ENCODE assay signal across 8 cellular contexts in the genomic region with DNA sequence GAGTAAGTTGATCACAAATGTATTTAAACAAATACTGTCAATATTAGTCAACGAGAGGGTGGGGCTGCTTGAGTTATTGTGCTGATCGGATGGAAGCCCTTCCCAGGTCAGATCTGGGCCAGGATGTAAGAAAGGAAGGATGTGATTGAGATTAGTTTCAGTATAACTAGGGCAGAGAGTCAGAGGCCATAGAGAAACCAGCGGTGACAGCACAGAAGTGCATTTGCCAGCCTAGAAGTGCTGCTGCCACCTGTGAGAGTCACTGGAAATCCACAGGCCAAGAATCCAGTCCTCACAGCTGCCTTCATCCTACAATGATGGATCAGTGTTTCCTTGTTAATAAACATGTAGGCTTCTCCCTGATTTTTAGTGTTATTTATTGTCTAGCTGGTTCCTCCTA. TPM values are rescaled to one million over a fixed set of nuclear protein-coding genes. Genes with fewer than 3 reads are reported as not detected.
DNase-seq lines count a peak whose midpoint lies in the region; ATAC-seq and TF ChIP-seq lines count a peak whose summit lies in the region.

No MANE protein-coding gene starts in this region.

- ATAC-seq in heart left ventricle (peak; percentile 81 to 94 (median 82)), GM18907 (IDR thresholded peaks at IDR 0.05; ENCODE audit: unreplicated experiment) (no peak)

- H4K20me1 ChIP-seq in OCI-LY7 (ENCODE audit: insufficient read depth, low read length): no peaks in the 10 kb centered on the region

- H3K4me3 ChIP-seq in GM12865 (ENCODE audit: low read depth, low read length): no peak overlapping the region
- H3K4me3 ChIP-seq in heart left ventricle: no peak overlapping the region
- H3K4me3 ChIP-seq in sigmoid colon: no peak overlapping the region
- H3K4me3 ChIP-seq in OCI-LY7 (ENCODE audit: low read depth, low read length, poor library complexity, severe bottlenecking): no peak overlapping the region

- DNase-seq in GM12865 (ENCODE audit: low read depth): peak; percentile 47
- DNase-seq in NCI-H69 (lab: John Stamatoyannopoulos, UW): peak; percentile 8
- peak in 3 of 5 donors; percentile 18 to 31 (median 29) for DNase-seq in heart left ventricle
- DNase-seq in sigmoid colon: no peak
- DNase-seq in activated effector memory CD4-positive, alpha-beta T cell treated with Interleukin-2 at 50 U/mL for 16 hours: no peak
- no peak for DNase-seq in OCI-LY7 (ENCODE audit: low spot score)
- no peak for DNase-seq in cortex of kidney (lab: John Stamatoyannopoulos, UW)

- no peak for TF ChIP-seq CTCF in GM12865 (IDR thresholded peaks at IDR 0.05; ENCODE audit: insufficient read depth, low read depth, low read length, missing control alignments)
- no peak for TF ChIP-seq CTCF in heart left ventricle (IDR thresholded peaks at IDR 0.05)
- no peak for TF ChIP-seq CTCF in sigmoid colon (IDR thresholded peaks at IDR 0.05)
- no peak for TF ChIP-seq CTCF in OCI-LY7 (conservative IDR thresholded peaks at IDR 0.05; ENCODE audit: low read length)

- H3K9me3 ChIP-seq in heart left ventricle (no peaks in the 10 kb centered on the region), sigmoid colon (no peaks in the 10 kb centered on the region), OCI-LY7 (ENCODE audit: low read length) (no peaks in the 10 kb centered on the region)

- no peak overlapping the region for H3K4me2 ChIP-seq in OCI-LY7 (ENCODE audit: low read length)

- BruUV-seq in OCI-LY7 (replicated peaks; lab: Mats Ljungman, UMichigan): no TSS peak

- POLR2A ChIA-PET in OCI-LY7 (lab: Charles Lee): no interaction called here

- H3K4me1 ChIP-seq in heart left ventricle: peaks cover 0 to 15% (median 8%) of the 10 kb centered on the region in 12 donors
- peaks cover 0 to 11% (median 5%) of the 10 kb centered on the region in 4 donors for H3K4me1 ChIP-seq in sigmoid colon
- H3K4me1 ChIP-seq in OCI-LY7 (ENCODE audit: insufficient read depth, low read length, poor library complexity, severe bottlenecking): no peaks in the 10 kb centered on the region

- no peaks in the 10 kb centered on the region for H3K27me3 ChIP-seq in heart left ventricle
- H3K27me3 ChIP-seq in sigmoid colon: no peaks in the 10 kb centered on the region

- no peaks in the 10 kb centered on the region for H3K79me2 ChIP-seq in OCI-LY7 (ENCODE audit: insufficient read depth, low read depth, low read length)

- H3K9me2 ChIP-seq in OCI-LY7 (ENCODE audit: insufficient read depth, low read length): no peaks in the 10 kb centered on the region

- CTCF ChIA-PET in OCI-LY7 (lab: Charles Lee; ENCODE audit: unreplicated experiment): no interaction called here

- H3K36me3 ChIP-seq in heart left ventricle: no peaks in the 10 kb centered on the region
- H3K36me3 ChIP-seq in sigmoid colon: no peaks in the 10 kb centered on the region
- H3K36me3 ChIP-seq in OCI-LY7 (ENCODE audit: insufficient read depth, low read length): no peaks in the 10 kb centered on the region

- H2AFZ ChIP-seq in OCI-LY7 (ENCODE audit: low read length): no peak overlapping the region

- TF ChIP-seq POLR2A in heart left ventricle (IDR thresholded peaks at IDR 0.05): peak in 1 of 2 donors; percentile 14
- no peak for TF ChIP-seq POLR2A in sigmoid colon (IDR thresholded peaks at IDR 0.05)

- no peak for TF ChIP-seq EP300 in sigmoid colon (IDR thresholded peaks at IDR 0.05)

- peak overlapping the region; percentile 3 to 81 (median 60) for H3K27ac ChIP-seq in heart left ventricle
- peak overlapping the region; percentile 24 to 52 (median 40) for H3K27ac ChIP-seq in sigmoid colon
- H3K27ac ChIP-seq in OCI-LY7 (ENCODE audit: low read depth, low read length, poor library complexity, severe bottlenecking): no peak overlapping the region

- 42 to 63% (median 56%) methylated on average over 3 of the region's 3 CpGs for WGBS in heart left ventricle, 4 donors
- 49 to 65% methylated on average over 3 of the region's 3 CpGs for WGBS in sigmoid colon, 2 donors

- intact Hi-C loops in heart left ventricle (cut with DNase I) (loop anchor here (1.0 to 10.0 kb wide), 12 partner anchors 82 to 344 kb away; a partner anchor contains a TSS), sigmoid colon (cut with DNase I) (loop anchor here (1.0 to 10.0 kb wide), 3 partner anchors 97 to 344 kb away; no protein-coding TSS in a partner anchor), OCI-LY7 (cut with micrococcal nuclease; ENCODE audit: unreplicated experiment) (loop anchor here (2.0 kb wide), 1 partner anchor 138 kb away; no protein-coding TSS in a partner anchor)

RNA-seq across cellular contexts. Expression of a gene that starts 9.8 kb away (rescaled TPM):
- total RNA-seq in heart left ventricle (100 to 1,000 TPM in 6 of 9 donors, 10 to 100 TPM in 3; 87.4 to 158 (median 104) TPM), sigmoid colon (100 to 1,000 TPM; 278 to 317 (median 297) TPM), OCI-LY7 (2022) (not detected in 2 replicates)
- polyA plus RNA-seq in heart left ventricle (100 to 1,000 TPM in 1 of 2 donors, 10 to 100 TPM in 1; 31.2 to 104 TPM), sigmoid colon (10 to 100 TPM in 2 of 3 donors, 1 to 10 TPM in 1; 3.0 to 21.9 (median 13.8) TPM)
- total RNA-seq in OCI-LY7 (2014; rRNA removed; shearing (Covaris generic)): not detected in 2 replicates

Comparison
In these comparisons a context has a peak if more than half of its experiments do, and no peak if none do; other contexts are left out.
1. DNase-seq: peak in GM12865 (single experiment), NCI-H69 (single experiment) and heart left ventricle (3 of 5); none in sigmoid colon (single experiment), activated effector memory CD4-positive, alpha-beta T cell treated with Interleukin-2 at 50 U/mL for 16 hours (single experiment), OCI-LY7 (single experiment) and cortex of kidney (single experiment).
2. RNA of a gene that starts 9.8 kb away (total RNA-seq): 278 to 317 TPM in sigmoid colon and 87.4 to 158 TPM in heart left ventricle; not detected in OCI-LY7; every median in the first group is over 10 times any median in the second.